Comparison of ENCODE assay signal across 9 cellular contexts in the genomic region with DNA sequence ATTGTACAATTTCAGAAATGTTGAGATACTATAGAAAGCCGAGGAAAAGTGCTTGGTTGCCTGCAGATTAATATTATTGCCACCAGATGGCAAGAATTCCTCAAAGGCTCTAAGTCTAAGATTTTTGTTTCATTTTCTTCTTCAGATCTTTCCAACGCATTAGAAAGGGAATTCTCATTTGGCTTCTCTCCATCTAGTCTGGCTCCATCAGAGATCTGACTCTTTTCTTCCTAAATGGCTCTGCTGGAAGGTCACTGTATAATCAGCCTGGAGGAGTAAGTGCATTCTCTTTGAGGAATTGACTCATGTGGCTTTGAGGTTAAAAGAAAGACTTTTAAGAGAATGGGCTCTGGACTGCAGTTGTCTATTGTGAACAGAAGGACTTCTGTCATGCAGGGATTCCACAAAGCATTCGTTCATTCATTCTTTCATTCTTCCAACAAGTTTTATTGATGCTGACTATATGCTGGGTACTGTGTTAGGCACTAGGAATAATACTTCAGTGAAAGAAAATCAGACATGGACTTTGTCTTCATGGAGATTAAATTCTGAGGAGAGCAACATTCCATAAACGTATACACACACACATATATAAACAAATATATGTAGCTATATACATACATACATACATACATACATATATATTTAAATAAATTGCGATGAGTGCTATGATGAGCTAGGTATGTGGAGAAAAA. TPM values are rescaled to one million over a fixed set of nuclear protein-coding genes. Genes with fewer than 3 reads are reported as not detected.
A peak's percentile ranks its signal among the peaks of the same experiment; 100 is the strongest.
DNase-seq lines count a peak whose midpoint lies in the region; ATAC-seq and TF ChIP-seq lines count a peak whose summit lies in the region.
"Had no signal": no experiment of that assay in that cellular context is flagged by ENCODE, and none has a peak within 500 bp of the region (broad histone marks: within the 10 kb centered on the region; RNA-seq: fewer than 3 reads in every experiment).

No MANE protein-coding gene starts in this region.

- peak overlapping the region; percentile 57 for H3K4me3 Mint-ChIP-seq in CD8-positive, alpha-beta T cell
- no peak overlapping the region for H3K4me3 Mint-ChIP-seq in neural crest cell

- 40% methylated on average over 5 of the region's 5 CpGs for WGBS in esophagus muscularis mucosa

- no peak for ATAC-seq in CD8-positive, alpha-beta T cell
- ATAC-seq in GM21825 (IDR thresholded peaks at IDR 0.05; ENCODE audit: unreplicated experiment) (no peak), GM19452 (IDR thresholded peaks at IDR 0.05; ENCODE audit: unreplicated experiment) (no peak)

- no peak overlapping the region for H3K27ac Mint-ChIP-seq in CD8-positive, alpha-beta T cell
- no peak overlapping the region for H3K27ac Mint-ChIP-seq in neural crest cell (ENCODE audit: unreplicated experiment)

- no peak overlapping the region for H3K27ac ChIP-seq in CD8-positive, alpha-beta T cell (ENCODE audit: low read depth, low read length)
- H3K27ac ChIP-seq in esophagus muscularis mucosa (replicated peaks in 1 of 4) = no peak overlapping the region

- intact Hi-C loops in CD8-positive, alpha-beta T cell (cut with DNase I, micrococcal nuclease) = loop anchor here (1.0 to 2.0 kb wide), 3 partner anchors 91 to 149 kb away; no protein-coding TSS in a partner anchor
- intact Hi-C loops in esophagus muscularis mucosa (cut with DNase I) = loop anchor here (5.0 kb wide), 1 partner anchor 95 kb away; a partner anchor contains a TSS

- POLR2A ChIA-PET in CD8-positive, alpha-beta T cell (lab: Charles Lee) = interaction anchor here (0.6 kb wide), 1 partner anchor 28 kb away, joined by 3 read pairs; no protein-coding TSS in a partner anchor

- no peaks in the 10 kb centered on the region for H3K4me1 ChIP-seq in CD8-positive, alpha-beta T cell (ENCODE audit: insufficient read depth, low read length)
- H3K4me1 ChIP-seq in HAP-1 = peaks cover 17% of the 10 kb centered on the region
- peaks cover 0 to 4% (median 2%) of the 10 kb centered on the region in 4 donors for H3K4me1 ChIP-seq in esophagus muscularis mucosa

- H3K9me3 ChIP-seq in CD8-positive, alpha-beta T cell (ENCODE audit: low read length) = no peaks in the 10 kb centered on the region
- H3K9me3 ChIP-seq in HAP-1 (no peaks in the 10 kb centered on the region), esophagus muscularis mucosa (peaks cover 0 to 6% (median 0%) of the 10 kb centered on the region in 4 donors)

- H3K27me3 Mint-ChIP-seq in CD8-positive, alpha-beta T cell (ENCODE audit: low read depth) = peaks cover 29% of the 10 kb centered on the region
- no peaks in the 10 kb centered on the region for H3K27me3 Mint-ChIP-seq in neural crest cell (ENCODE audit: low read depth)

- peaks cover 2% of the 10 kb centered on the region for H3K9me3 Mint-ChIP-seq in CD8-positive, alpha-beta T cell
- peaks cover 6% of the 10 kb centered on the region for H3K9me3 Mint-ChIP-seq in neural crest cell

- CTCF ChIA-PET in CD8-positive, alpha-beta T cell (lab: Charles Lee) = interaction anchor here (0.9 kb wide), 1 partner anchor 16 kb away, joined by 4 read pairs; no protein-coding TSS in a partner anchor

- no peak for TF ChIP-seq POLR2A in esophagus muscularis mucosa (IDR thresholded peaks at IDR 0.05; ENCODE audit: low read depth)

- H3K36me3 Mint-ChIP-seq in CD8-positive, alpha-beta T cell = no peaks in the 10 kb centered on the region
- no peaks in the 10 kb centered on the region for H3K36me3 Mint-ChIP-seq in neural crest cell (ENCODE audit: low read depth)

- H3K36me3 ChIP-seq in CD8-positive, alpha-beta T cell (ENCODE audit: insufficient read depth, low read length) = no peaks in the 10 kb centered on the region
- H3K36me3 ChIP-seq in HAP-1 (replicated peaks) (no peaks in the 10 kb centered on the region), esophagus muscularis mucosa (no peaks in the 10 kb centered on the region)

- peak overlapping the region; percentile 24 for H3K4me3 ChIP-seq in CD8-positive, alpha-beta T cell (ENCODE audit: low read depth, low read length)
- H3K4me3 ChIP-seq in HAP-1 = no peak overlapping the region
- peak overlapping the region in 3 of 4 donors; percentile 17 to 28 (median 24) for H3K4me3 ChIP-seq in esophagus muscularis mucosa

- H3K27me3 ChIP-seq in CD8-positive, alpha-beta T cell (ENCODE audit: insufficient read depth, low read length) = no peaks in the 10 kb centered on the region
- H3K27me3 ChIP-seq in HAP-1 (ENCODE audit: low read depth) = no peaks in the 10 kb centered on the region
- no peaks in the 10 kb centered on the region for H3K27me3 ChIP-seq in esophagus muscularis mucosa

- peaks cover 4% of the 10 kb centered on the region for H3K4me1 Mint-ChIP-seq in CD8-positive, alpha-beta T cell (ENCODE audit: low read depth)
- H3K4me1 Mint-ChIP-seq in neural crest cell = peaks cover 16% of the 10 kb centered on the region

- no peak for TF ChIP-seq CTCF in CD8-positive, alpha-beta T cell (IDR thresholded peaks at IDR 0.05)
- TF ChIP-seq CTCF in esophagus muscularis mucosa (IDR thresholded peaks at IDR 0.05) (peak; percentile 41 to 65 (median 47)), neural crest cell (conservative IDR thresholded peaks at IDR 0.05) (peak; percentile 66)

- in situ Hi-C loops in HAP-1 (cut with MboI; ENCODE audit: low sequenced_read_pairs) = no loop called here
- in situ Hi-C loops in SK-MEL-5 (cut with HindIII; ENCODE audit: low pct_unique_long_range_greater_than_20kb, low sequenced_read_pairs) = no loop called here

- no peak for DNase-seq in CD8-positive, alpha-beta T cell
- DNase-seq in HAP-1 (ENCODE audit: low spot score in 2 of 2) (peak; percentile 27 to 76), SK-MEL-5 (ENCODE audit: low read depth, low spot score) (peak; percentile 93), esophagus muscularis mucosa (ENCODE audit: extremely low spot score) (no peak), neural crest cell (ENCODE audit: low read depth, low spot score) (no peak), cortex of kidney (lab: John Stamatoyannopoulos, UW) (no peak)

- TF ChIP-seq EP300 in esophagus muscularis mucosa (IDR thresholded peaks at IDR 0.05) = no peak

RNA-seq across cellular contexts. Expression of a gene that starts 55.3 kb away (rescaled TPM):
- total RNA-seq in CD8-positive, alpha-beta T cell = not detected
- not detected in 2 replicates for total RNA-seq in SK-MEL-5 (2014; rRNA removed; shearing (Covaris generic))
- not detected in 2 replicates for polyA plus RNA-seq in SK-MEL-5 (2015; cell fraction: cytosol; rRNA removed)
- not detected in 2 replicates for polyA plus RNA-seq in SK-MEL-5 (2015; cell fraction: nucleus; rRNA removed)
- total RNA-seq in esophagus muscularis mucosa = not detected
- not detected in 2 replicates for total RNA-seq in neural crest cell
- total RNA-seq: T-helper 1 cell treated with Interleukin-12 subunit alpha and Interleukin-12 subunit beta and Interleukin-4 antibody, amounts not matched to agents 30 ng/mL and 1 ng/mL, for 36 hours had no signal

Comparison
In these comparisons a context has a peak if more than half of its experiments do, and no peak if none do; other contexts are left out.
1. DNase-seq: peak in HAP-1 (2 of 2) and SK-MEL-5 (single experiment); none in CD8-positive, alpha-beta T cell (0 of 7), esophagus muscularis mucosa (single experiment), neural crest cell (single experiment) and cortex of kidney (single experiment).